ENCODE assay signal across 22 cellular contexts in the genomic region with DNA sequence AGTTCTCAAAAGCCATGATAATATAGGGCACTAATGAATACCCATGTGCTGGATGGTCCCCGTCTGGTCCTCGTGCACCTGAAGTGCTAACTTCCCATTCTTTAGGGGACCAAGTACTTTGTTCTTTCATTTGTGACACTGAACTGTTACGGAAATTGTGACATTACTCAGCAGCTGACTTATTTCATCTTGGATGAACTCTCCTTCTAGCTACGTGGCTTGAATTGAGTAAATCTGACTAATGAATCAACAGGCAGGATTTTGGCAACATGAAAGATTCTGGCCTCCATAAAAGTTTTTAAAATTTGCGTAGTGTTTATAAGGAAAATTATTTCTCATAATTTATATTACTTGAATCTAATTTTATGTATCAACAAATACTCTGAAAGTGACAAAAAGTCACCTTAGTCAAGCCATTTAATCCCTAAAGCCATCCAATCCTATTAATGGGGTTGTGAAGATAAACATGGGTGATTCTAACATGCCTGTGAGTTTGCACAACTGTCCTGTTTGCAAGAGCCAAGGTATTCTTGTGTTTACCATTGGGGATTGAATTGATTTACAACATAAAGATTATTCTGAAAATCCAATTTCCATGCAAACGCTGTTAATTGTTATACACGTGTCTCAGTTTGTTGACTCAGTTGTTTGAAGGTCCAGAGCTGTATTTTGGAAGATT.
"Had no signal": no experiment of that assay in that cellular context is flagged by ENCODE, and none has a peak within 500 bp of the region (broad histone marks: within the 10 kb centered on the region; RNA-seq: fewer than 3 reads in every experiment).

No MANE protein-coding gene starts in this region.

- H3K27me3 ChIP-seq: colonic mucosa, esophagus squamous epithelium, heart right ventricle, sigmoid colon, stomach had no signal

- ATAC-seq: heart right ventricle, left cardiac atrium, lower lobe of right lung had no signal

- H3K4me3 ChIP-seq: colonic mucosa, esophagus squamous epithelium, heart right ventricle, left ventricle myocardium inferior, lower lobe of right lung, prostate gland, sigmoid colon, stomach had no signal

- FAIRE-seq: kidney, small intestine had no signal

- H3K27ac ChIP-seq: colonic mucosa, esophagus squamous epithelium, heart right ventricle, left ventricle myocardium inferior, lower lobe of right lung, parathyroid adenoma, prostate gland, stomach had no signal

- H2AFZ ChIP-seq: parathyroid adenoma had no signal

- H3K36me3 ChIP-seq: colonic mucosa, esophagus squamous epithelium, heart right ventricle, left ventricle myocardium inferior, lower lobe of right lung, prostate gland, sigmoid colon, stomach had no signal

- DNase-seq: colonic mucosa; dermis blood vessel endothelial cell; esophagus squamous epithelium; foreskin melanocyte; heart right ventricle; immature natural killer cell; kidney; left cardiac atrium; left ventricle myocardium inferior; lower lobe of right lung; midbrain; naive B cell; occipital lobe; retina; sigmoid colon; small intestine; stimulated activated CD4-positive, alpha-beta T cell treated with anti-CD3 and anti-CD28 coated beads, Interleukin-12 subunit alpha, Interleukin-12 subunit beta, amount 100 ng/mL, for 4 hours; stimulated activated naive CD4-positive, alpha-beta T cell; stomach; trophoblast cell had no signal

- H3K9ac ChIP-seq: parathyroid adenoma had no signal

- H3K9me3 ChIP-seq: colonic mucosa, esophagus squamous epithelium, heart right ventricle, left ventricle myocardium inferior, lower lobe of right lung, prostate gland, sigmoid colon, stomach had no signal

- H3K4me1 ChIP-seq: colonic mucosa, esophagus squamous epithelium, heart right ventricle, left ventricle myocardium inferior, lower lobe of right lung, parathyroid adenoma, prostate gland, sigmoid colon had no signal

- H3K79me2 ChIP-seq: parathyroid adenoma had no signal
